In genomic region chr3:68123231-68123630, GRCh38 we compare ENCODE assay signal across 19 cellular contexts.
DNase-seq lines count a peak whose midpoint lies in the region; FAIRE-seq and TF ChIP-seq lines count a peak whose summit lies in the region.
"Had no signal": no experiment of that assay in that cellular context is flagged by ENCODE, and none has a peak within 500 bp of the region (broad histone marks: within the 10 kb centered on the region; RNA-seq: fewer than 3 reads in every experiment).

No MANE protein-coding gene starts in this region.

- H3K79me1 ChIP-seq in H1 (ENCODE audit: low read depth, low read length) = no peaks in the 10 kb centered on the region

- no peak overlapping the region for H3K56ac ChIP-seq in H1 (replicated peaks; ENCODE audit: insufficient read length, low read depth, low read length)

- H3K27ac Mint-ChIP-seq in MCF 10A (ENCODE audit: low read depth, unreplicated experiment) = no peak overlapping the region
- H3K27ac Mint-ChIP-seq: CD4-positive, alpha-beta memory T cell had no signal

- H3K9me3 ChIP-seq in mammary epithelial cell (replicated peaks; ENCODE audit: insufficient read depth, low read length) (peaks cover 4% of the 10 kb centered on the region), H1 (ENCODE audit: insufficient read depth in 2 of 2, low read depth in 1 of 2, low read length in 1 of 2) (no peaks in the 10 kb centered on the region)

- H4K91ac ChIP-seq in H1 (replicated peaks; ENCODE audit: insufficient read length, low read length) = no peak overlapping the region

- H2BK12ac ChIP-seq in H1 (ENCODE audit: low read depth, low read length) = no peak overlapping the region

- CTCF ChIA-PET in MCF 10A (lab: Yijun Ruan, JAX) = interaction anchor here (0.7 kb wide), 1 partner anchor 778 kb away, joined by 10 read pairs; no protein-coding TSS in a partner anchor
- CTCF ChIA-PET in mammary epithelial cell (lab: Charles Lee; ENCODE audit: low non-redundant PET) = no interaction called here
- CTCF ChIA-PET in H1 (lab: Charles Lee; ENCODE audit: partially characterized antibody) = no interaction called here

- WGBS in mammary epithelial cell (ENCODE audit: low coverage, missing lambda C conversion rate) = 85% methylated on average over 4 of the region's 4 CpGs
- 83% methylated on average over 4 of the region's 4 CpGs; no CpG with 5 or more reads in 1 of the 2 experiments for WGBS in H1 (ENCODE audit: extremely low coverage in 1 of 2, insufficient coverage in 1 of 2, insufficient read length in 1 of 2, insufficient replicate concordance in 2 of 2, low coverage in 1 of 2, low lambda C conversion rate in 2 of 2, missing lambda C conversion rate in 1 of 2), 2 experiments

- H3K27ac ChIP-seq in mammary epithelial cell (ENCODE audit: insufficient read depth, low read depth, low read length) (no peak overlapping the region), H1 (ENCODE audit: low read depth, low read length) (no peak overlapping the region)

- no peak for TF ChIP-seq POLR2A in NB4 (IDR thresholded peaks at IDR 0.05; ENCODE audit: extremely low read depth, insufficient read length)
- no peak for TF ChIP-seq POLR2A in H1 (IDR thresholded peaks at IDR 0.05; ENCODE audit: control extremely low read depth in 1 of 2, low read depth in 2 of 2, low read length in 2 of 2)

- DNase-seq in MCF 10A (ENCODE audit: unreplicated experiment) = peak; percentile 38
- DNase-seq in mammary epithelial cell = no peak
- DNase-seq in HT1080 (ENCODE audit: low read depth) = peak; percentile 2
- DNase-seq in NB4 (ENCODE audit: low read depth) = peak; percentile 12
- DNase-seq in H1 (ENCODE audit: low read depth in 1 of 2, low spot score in 2 of 2) = no peak
- DNase-seq in SIG-M5 (lab: John Stamatoyannopoulos, UW) = no peak
- DNase-seq in activated naive CD4-positive, alpha-beta T cell treated with Interleukin-2 at 50 U/mL for 16 hours = no peak
- DNase-seq: 8988T; C1 segment of cervical spinal cord; Calu3; CD4-positive, alpha-beta memory T cell; COR-L47; DMS53; DMS79 treated with DMSO at 0.1 percent for 48 hours; GF-D8; GOT3; H7; HCEC 1CT had no signal

- no peak for TF ChIP-seq CTCF in MCF 10A (IDR thresholded peaks at IDR 0.05; ENCODE audit: unreplicated experiment)
- TF ChIP-seq CTCF in mammary epithelial cell (conservative IDR thresholded peaks at IDR 0.05 in 1 of 2, IDR thresholded peaks at IDR 0.05 in 1 of 2; ENCODE audit: extremely low read depth in 1 of 2, insufficient read depth in 1 of 2, low read depth in 1 of 2, low read length in 2 of 2) = no peak
- no peak for TF ChIP-seq CTCF in NB4 (IDR thresholded peaks at IDR 0.05; ENCODE audit: low read depth, low read length)
- TF ChIP-seq CTCF in H1 (IDR thresholded peaks at IDR 0.05; ENCODE audit: control extremely low read depth in 1 of 3, insufficient read depth in 1 of 3, low read depth in 1 of 3, low read length in 3 of 3) = no peak

- H4K20me1 ChIP-seq in mammary epithelial cell (ENCODE audit: insufficient read depth, low read length) (no peaks in the 10 kb centered on the region), H1 (replicated peaks in 1 of 2; ENCODE audit: control insufficient read depth in 1 of 2, insufficient read depth in 2 of 2, low read length in 2 of 2) (no peaks in the 10 kb centered on the region)

- no peaks in the 10 kb centered on the region for H3K79me2 ChIP-seq in mammary epithelial cell (ENCODE audit: insufficient read depth, low read length)
- H3K79me2 ChIP-seq in H1 (ENCODE audit: control insufficient read depth in 1 of 2, insufficient read depth in 2 of 2, low read length in 2 of 2) = no peaks in the 10 kb centered on the region

- intact Hi-C loops in MCF 10A (cut with micrococcal nuclease) (no loop called here), mammary epithelial cell (cut with micrococcal nuclease) (no loop called here)

- H3K18ac ChIP-seq in H1 (ENCODE audit: extremely low read depth, low read length) = no peak overlapping the region

- H4K5ac ChIP-seq in H1 (ENCODE audit: insufficient read length, low read depth, low read length) = no peak overlapping the region

- H2AFZ ChIP-seq in mammary epithelial cell (ENCODE audit: low read depth, low read length) (no peak overlapping the region), H1 (ENCODE audit: low read length) (no peak overlapping the region)

- H2BK15ac ChIP-seq in H1 (ENCODE audit: low read length) = no peak overlapping the region

- H4K8ac ChIP-seq in H1 (ENCODE audit: extremely low read depth, insufficient read depth, low read length) = no peak overlapping the region

- H2BK120ac ChIP-seq in H1 (replicated peaks; ENCODE audit: low read depth, low read length) = no peak overlapping the region

- H2BK20ac ChIP-seq in H1 (ENCODE audit: low read length) = no peak overlapping the region

- H3K9ac ChIP-seq in mammary epithelial cell (ENCODE audit: insufficient read depth, low read length) (no peak overlapping the region), H1 (replicated peaks in 1 of 4; ENCODE audit: extremely low read depth in 1 of 4, low read depth in 3 of 4, low read length in 3 of 4) (no peak overlapping the region)

- FAIRE-seq in H1 (lab: Jason Lieb, UNC) = no peak
- FAIRE-seq: GM12891 had no signal

- no peak overlapping the region for H3K4me3 Mint-ChIP-seq in MCF 10A (ENCODE audit: unreplicated experiment)
- H3K4me3 Mint-ChIP-seq: CD4-positive, alpha-beta memory T cell had no signal

- in situ Hi-C loops in mammary epithelial cell (cut with MboI; ENCODE audit: low sequenced_read_pairs in 2 of 2) = no loop called here

- H3K9me3 Mint-ChIP-seq in MCF 10A (ENCODE audit: unreplicated experiment) = peaks cover 13% of the 10 kb centered on the region

- H3K36me3 ChIP-seq in mammary epithelial cell (ENCODE audit: insufficient read depth, low read length) (no peaks in the 10 kb centered on the region), H1 (ENCODE audit: control insufficient read depth in 2 of 4, insufficient read depth in 4 of 4, low read length in 3 of 4) (no peaks in the 10 kb centered on the region)

- H2AK5ac ChIP-seq in H1 (ENCODE audit: low read depth, low read length) = no peak overlapping the region

- no peak overlapping the region for H3K4ac ChIP-seq in H1 (replicated peaks; ENCODE audit: insufficient read length, low read depth, low read length)

- H3K23me2 ChIP-seq in H1 (ENCODE audit: low read depth, low read length) = peaks cover 6% of the 10 kb centered on the region; the same call in 1 of the 2 replicates

- no peak overlapping the region for H3K4me3 ChIP-seq in mammary epithelial cell (replicated peaks in 1 of 3; ENCODE audit: insufficient read depth in 1 of 3, low read depth in 2 of 3, low read length in 3 of 3)
- no peak overlapping the region for H3K4me3 ChIP-seq in NB4 (ENCODE audit: low read depth, low read length)
- no peak overlapping the region for H3K4me3 ChIP-seq in H1 (ENCODE audit: extremely low read depth in 1 of 4, insufficient read depth in 2 of 4, low read depth in 3 of 4, low read length in 4 of 4)

- TF ChIP-seq RAD21 in H1 (IDR thresholded peaks at IDR 0.05 in 1 of 2, conservative IDR thresholded peaks at IDR 0.05 in 1 of 2; ENCODE audit: low read depth in 2 of 2, low read length in 2 of 2) = no peak

- H3K36me3 Mint-ChIP-seq in MCF 10A (ENCODE audit: insufficient read depth, unreplicated experiment) = no peaks in the 10 kb centered on the region

- H3K23ac ChIP-seq in H1 (ENCODE audit: insufficient read length) = no peak overlapping the region

- BruUV-seq in MCF 10A (replicated peaks; lab: Mats Ljungman, UMichigan) = no TSS peak
- no TSS peak for BruUV-seq in mammary epithelial cell (replicated peaks; lab: Mats Ljungman, UMichigan)

- dilution Hi-C loops in mammary epithelial cell (cut with HindIII; ENCODE audit: low sequenced_read_pairs) = no loop called here

- POLR2A ChIA-PET in MCF 10A (lab: Yijun Ruan, JAX) (no interaction called here), H1 (lab: Charles Lee; ENCODE audit: partially characterized antibody) (no interaction called here)

- H2BK5ac ChIP-seq in H1 (ENCODE audit: low read depth, low read length) = no peak overlapping the region

- no peak overlapping the region for H3K14ac ChIP-seq in H1 (ENCODE audit: insufficient read length)

- H3K4me1 Mint-ChIP-seq in MCF 10A (ENCODE audit: insufficient read depth, unreplicated experiment) = no peaks in the 10 kb centered on the region

- H3K27me3 Mint-ChIP-seq in MCF 10A (ENCODE audit: insufficient read depth, unreplicated experiment) = no peaks in the 10 kb centered on the region
- H3K27me3 Mint-ChIP-seq: CD4-positive, alpha-beta memory T cell had no signal

- H3K4me2 ChIP-seq in mammary epithelial cell (ENCODE audit: insufficient read depth, low read depth, low read length) (no peak overlapping the region), H1 (ENCODE audit: insufficient read depth in 1 of 2, low read depth in 2 of 2, low read length in 2 of 2) (no peak overlapping the region)

- TF ChIP-seq EP300 in H1 (IDR thresholded peaks at IDR 0.05; ENCODE audit: borderline replicate concordance in 1 of 2, low read depth in 2 of 2, low read length in 2 of 2) = no peak

- H3K4me1 ChIP-seq in mammary epithelial cell (ENCODE audit: insufficient read depth, low read length) (no peaks in the 10 kb centered on the region), H1 (replicated peaks in 1 of 4; ENCODE audit: control insufficient read depth in 3 of 4, insufficient read depth in 4 of 4, low read length in 3 of 4) (no peaks in the 10 kb centered on the region)

- no peaks in the 10 kb centered on the region for H3K27me3 ChIP-seq in mammary epithelial cell (ENCODE audit: insufficient read depth, low read length)
- no peaks in the 10 kb centered on the region for H3K27me3 ChIP-seq in H1 (replicated peaks in 1 of 4; ENCODE audit: control insufficient read depth in 3 of 4, extremely low read depth in 1 of 4, insufficient read depth in 3 of 4, low read length in 3 of 4)

TF ChIP-seq in H1, 55 proteins besides CTCF, POLR2A, EP300 and RAD21:
- TF ChIP-seq CEBPB (IDR thresholded peaks at IDR 0.05; ENCODE audit: low read depth, low read length) (peak; percentile 87), JUND (IDR thresholded peaks at IDR 0.05; ENCODE audit: low read length) (no peak)
TF ChIP-seq in H1: peak in this region for 1.

Comparison
In these comparisons a context has a peak if more than half of its experiments do, and no peak if none do; other contexts are left out.
1. DNase-seq: peak in MCF 10A (single experiment), HT1080 (single experiment) and NB4 (single experiment); none in mammary epithelial cell (single experiment), H1 (0 of 2), SIG-M5 (single experiment) and activated naive CD4-positive, alpha-beta T cell treated with Interleukin-2 at 50 U/mL for 16 hours (single experiment).